In genomic region chr2:129354662-129355061, GRCh38 we compare ENCODE assay signal across 34 cellular contexts.
"Had no signal": no experiment of that assay in that cellular context is flagged by ENCODE, and none has a peak within 500 bp of the region (broad histone marks: within the 10 kb centered on the region; RNA-seq: fewer than 3 reads in every experiment).

No MANE protein-coding gene starts in this region.

- H3K27ac ChIP-seq: ascending aorta, VCaP had no signal

- ATAC-seq: activated CD8-positive, alpha-beta memory T cell treated with anti-CD3 and anti-CD28 coated beads, Interleukin-2, amount 10 ng/mL, durations not matched to agents 7 days and 5 days; activated CD8-positive, alpha-beta T cell treated with anti-CD3 and anti-CD28 coated beads, Interleukin-2, amount 10 ng/mL, durations not matched to agents 7 days and 5 days; activated naive CD8-positive, alpha-beta T cell treated with anti-CD3 and anti-CD28 coated beads, Interleukin-2, amount 50 U/mL, for 24 hours had no signal

- H3K4me3 Mint-ChIP-seq: activated B cell treated with CpG ODN at 0.5 μM for 24 hours; activated CD4-positive, alpha-beta memory T cell treated with anti-CD3 and anti-CD28 coated beads for 36 hours; activated CD4-positive, alpha-beta T cell treated with anti-CD3 and anti-CD28 coated beads, Interleukin-2, amount 10 ng/mL, durations not matched to agents 24 days and 14 days; activated CD8-positive, alpha-beta memory T cell treated with anti-CD3 and anti-CD28 coated beads, Interleukin-2, amount 10 ng/mL, durations not matched to agents 7 days and 5 days; activated CD8-positive, alpha-beta T cell treated with anti-CD3 and anti-CD28 coated beads, Interleukin-2, amount 10 ng/mL, durations not matched to agents 7 days and 5 days; activated naive CD4-positive, alpha-beta T cell treated with anti-CD3 and anti-CD28 coated beads, Interleukin-2, amount 10 ng/mL, durations not matched to agents 7 days and 5 days; activated naive CD4-positive, alpha-beta T cell treated with anti-CD3 and anti-CD28 coated beads, Interleukin-2, amount 50 U/mL, for 24 hours; activated naive CD8-positive, alpha-beta T cell; activated naive CD8-positive, alpha-beta T cell treated with anti-CD3 and anti-CD28 coated beads, Interleukin-2, amount 10 ng/mL, durations not matched to agents 7 days and 5 days; activated naive CD8-positive, alpha-beta T cell treated with anti-CD3 and anti-CD28 coated beads, Interleukin-2, amount 50 U/mL, for 24 hours; activated T-cell treated with anti-CD3 and anti-CD28 coated beads, Interleukin-2, amount 50 U/mL, for 24 hours; brain; T-helper 1 cell treated with Interleukin-12 subunit alpha and Interleukin-12 subunit beta and Interleukin-4 antibody, amounts not matched to agents 30 μg/mL and 1 μg/mL, for 36 hours; T-helper 2 cell treated with Interferon-gamma antibody and Interleukin-4, amounts not matched to agents 5 μg/mL and 100 μg/mL, for 36 hours had no signal

- H3K36me3 Mint-ChIP-seq: activated CD4-positive, alpha-beta memory T cell treated with anti-CD3 and anti-CD28 coated beads for 36 hours; activated CD8-positive, alpha-beta memory T cell treated with anti-CD3 and anti-CD28 coated beads, Interleukin-2, amount 10 ng/mL, durations not matched to agents 7 days and 5 days; activated naive CD4-positive, alpha-beta T cell treated with anti-CD3 and anti-CD28 coated beads, Interleukin-2, amount 10 ng/mL, durations not matched to agents 7 days and 5 days; activated naive CD4-positive, alpha-beta T cell treated with anti-CD3 and anti-CD28 coated beads, Interleukin-2, amount 50 U/mL, for 24 hours; activated naive CD8-positive, alpha-beta T cell; activated naive CD8-positive, alpha-beta T cell treated with anti-CD3 and anti-CD28 coated beads, Interleukin-2, amount 10 ng/mL, durations not matched to agents 7 days and 5 days; brain had no signal

- H3K36me3 ChIP-seq: ascending aorta had no signal

- FAIRE-seq: TTC549 had no signal

- H3K9me3 Mint-ChIP-seq: activated B cell treated with CpG ODN at 0.5 μM for 24 hours; activated CD4-positive, alpha-beta memory T cell treated with anti-CD3 and anti-CD28 coated beads for 36 hours; activated CD4-positive, alpha-beta T cell treated with anti-CD3 and anti-CD28 coated beads, Interleukin-2, amount 10 ng/mL, durations not matched to agents 24 days and 14 days; activated naive CD4-positive, alpha-beta T cell treated with anti-CD3 and anti-CD28 coated beads, Interleukin-2, amount 50 U/mL, for 24 hours; activated naive CD8-positive, alpha-beta T cell treated with anti-CD3 and anti-CD28 coated beads, Interleukin-2, amount 10 ng/mL, durations not matched to agents 7 days and 5 days; activated naive CD8-positive, alpha-beta T cell treated with anti-CD3 and anti-CD28 coated beads, Interleukin-2, amount 50 U/mL, for 24 hours; activated T-cell treated with anti-CD3 and anti-CD28 coated beads, Interleukin-2, amount 50 U/mL, for 24 hours; activated T-helper 2 cell treated with anti-CD3 and anti-CD28 coated beads, Interferon-gamma antibody, Interleukin-2, Interleukin-4, amounts not matched to agents 10 μg/mL and 5 μg/mL and 100 μg/mL, durations not matched to agents 14 hours and 24 hours and 36 hours; T-helper 1 cell treated with Interleukin-12 subunit alpha and Interleukin-12 subunit beta and Interleukin-4 antibody, amounts not matched to agents 30 μg/mL and 1 μg/mL, for 36 hours; T-helper 2 cell treated with Interferon-gamma antibody and Interleukin-4, amounts not matched to agents 5 μg/mL and 100 μg/mL, for 36 hours had no signal

- H3K27ac Mint-ChIP-seq: activated B cell treated with CpG ODN at 0.5 μM for 24 hours; activated CD4-positive, alpha-beta memory T cell treated with anti-CD3 and anti-CD28 coated beads for 36 hours; activated CD4-positive, alpha-beta T cell treated with anti-CD3 and anti-CD28 coated beads, Interleukin-2, amount 10 ng/mL, durations not matched to agents 24 days and 14 days; activated CD8-positive, alpha-beta memory T cell treated with anti-CD3 and anti-CD28 coated beads, Interleukin-2, amount 10 ng/mL, durations not matched to agents 7 days and 5 days; activated CD8-positive, alpha-beta T cell treated with anti-CD3 and anti-CD28 coated beads, Interleukin-2, amount 10 ng/mL, durations not matched to agents 7 days and 5 days; activated naive CD4-positive, alpha-beta T cell treated with anti-CD3 and anti-CD28 coated beads, Interleukin-2, amount 10 ng/mL, durations not matched to agents 7 days and 5 days; activated naive CD4-positive, alpha-beta T cell treated with anti-CD3 and anti-CD28 coated beads, Interleukin-2, amount 50 U/mL, for 24 hours; activated naive CD8-positive, alpha-beta T cell; activated naive CD8-positive, alpha-beta T cell treated with anti-CD3 and anti-CD28 coated beads, Interleukin-2, amount 10 ng/mL, durations not matched to agents 7 days and 5 days; activated naive CD8-positive, alpha-beta T cell treated with anti-CD3 and anti-CD28 coated beads, Interleukin-2, amount 50 U/mL, for 24 hours; activated T-cell treated with anti-CD3 and anti-CD28 coated beads, Interleukin-2, amount 50 U/mL, for 24 hours; activated T-helper 2 cell treated with anti-CD3 and anti-CD28 coated beads, Interferon-gamma antibody, Interleukin-2, Interleukin-4, amounts not matched to agents 10 μg/mL and 5 μg/mL and 100 μg/mL, durations not matched to agents 14 hours and 24 hours and 36 hours; T-helper 1 cell treated with Interleukin-12 subunit alpha and Interleukin-12 subunit beta and Interleukin-4 antibody, amounts not matched to agents 30 μg/mL and 1 μg/mL, for 36 hours; T-helper 2 cell treated with Interferon-gamma antibody and Interleukin-4, amounts not matched to agents 5 μg/mL and 100 μg/mL, for 36 hours had no signal

- H3K27me3 Mint-ChIP-seq: activated CD4-positive, alpha-beta memory T cell treated with anti-CD3 and anti-CD28 coated beads for 36 hours; activated CD4-positive, alpha-beta T cell treated with anti-CD3 and anti-CD28 coated beads, Interleukin-2, amount 10 ng/mL, durations not matched to agents 24 days and 14 days; activated CD8-positive, alpha-beta memory T cell treated with anti-CD3 and anti-CD28 coated beads, Interleukin-2, amount 10 ng/mL, durations not matched to agents 7 days and 5 days; activated naive CD4-positive, alpha-beta T cell treated with anti-CD3 and anti-CD28 coated beads, Interleukin-2, amount 10 ng/mL, durations not matched to agents 7 days and 5 days; activated naive CD8-positive, alpha-beta T cell; activated naive CD8-positive, alpha-beta T cell treated with anti-CD3 and anti-CD28 coated beads, Interleukin-2, amount 10 ng/mL, durations not matched to agents 7 days and 5 days; activated T-cell treated with anti-CD3 and anti-CD28 coated beads, Interleukin-2, amount 50 U/mL, for 24 hours; brain had no signal

- H3K4me1 Mint-ChIP-seq: activated B cell treated with CpG ODN at 0.5 μM for 24 hours; activated CD4-positive, alpha-beta T cell treated with anti-CD3 and anti-CD28 coated beads, Interleukin-2, amount 10 ng/mL, durations not matched to agents 24 days and 14 days; activated CD8-positive, alpha-beta memory T cell treated with anti-CD3 and anti-CD28 coated beads, Interleukin-2, amount 10 ng/mL, durations not matched to agents 7 days and 5 days; activated naive CD4-positive, alpha-beta T cell treated with anti-CD3 and anti-CD28 coated beads, Interleukin-2, amount 10 ng/mL, durations not matched to agents 7 days and 5 days; activated naive CD4-positive, alpha-beta T cell treated with anti-CD3 and anti-CD28 coated beads, Interleukin-2, amount 50 U/mL, for 24 hours; activated naive CD8-positive, alpha-beta T cell treated with anti-CD3 and anti-CD28 coated beads, Interleukin-2, amount 10 ng/mL, durations not matched to agents 7 days and 5 days; activated naive CD8-positive, alpha-beta T cell treated with anti-CD3 and anti-CD28 coated beads, Interleukin-2, amount 50 U/mL, for 24 hours; brain had no signal

- H3K4me3 ChIP-seq: ascending aorta had no signal

- H3K9me3 ChIP-seq: ascending aorta had no signal

- DNase-seq: activated B cell treated with CpG ODN at 0.5 μM for 24 hours; activated CD4-positive, alpha-beta memory T cell treated with anti-CD3 and anti-CD28 coated beads for 36 hours; activated CD4-positive, alpha-beta T cell treated with anti-CD3 and anti-CD28 coated beads for 4 hours; activated CD4-positive, alpha-beta T cell treated with anti-CD3 and anti-CD28 coated beads, Interleukin-2, amount 10 ng/mL, durations not matched to agents 24 days and 14 days; activated CD4-positive, alpha-beta T cell treated with anti-CD3 and anti-CD28 coated beads, Interleukin-2, amount 50 U/mL, for 1 hour; activated CD4-positive, alpha-beta T cell treated with anti-CD3 and anti-CD28 coated beads, Interleukin-2, amount 50 U/mL, for 4 hours; activated CD4-positive, CD25-positive, alpha-beta regulatory T cell treated with anti-CD3 and anti-CD28 coated beads, Interleukin-2, amount 50 U/mL, for 72 hours; activated CD8-positive, alpha-beta memory T cell treated with anti-CD3 and anti-CD28 coated beads for 24 hours; activated CD8-positive, alpha-beta memory T cell treated with anti-CD3 and anti-CD28 coated beads, Interleukin-2, amount 10 ng/mL, durations not matched to agents 7 days and 5 days; activated CD8-positive, alpha-beta memory T cell treated with anti-CD3 and anti-CD28 coated beads, Interleukin-2, amount 50 U/mL, for 48 hours; activated CD8-positive, alpha-beta T cell treated with anti-CD3 and anti-CD28 coated beads, Interleukin-2, amount 10 ng/mL, durations not matched to agents 7 days and 5 days; activated effector memory CD4-positive, alpha-beta T cell treated with Interleukin-2 at 50 U/mL for 16 hours; activated gamma-delta T cell; activated naive CD4-positive, alpha-beta T cell treated with anti-CD3 and anti-CD28 coated beads, Interleukin-2, amount 10 ng/mL, durations not matched to agents 7 days and 5 days; activated naive CD4-positive, alpha-beta T cell treated with Interleukin-2 at 50 U/mL for 16 hours; activated naive CD8-positive, alpha-beta T cell treated with anti-CD3 and anti-CD28 coated beads, Interleukin-2, amount 10 ng/mL, durations not matched to agents 7 days and 5 days; activated naive CD8-positive, alpha-beta T cell treated with anti-CD3 and anti-CD28 coated beads, Interleukin-2, amount 50 U/mL, for 24 hours; activated T-cell treated with anti-CD3 and anti-CD28 coated beads, Interleukin-2, amount 50 U/mL, for 24 hours; activated T-cell treated with anti-CD3 and anti-CD28 coated beads, Interleukin-2, amount 50 U/mL, for 48 hours; amygdala; anterior cingulate cortex; central memory CD4-positive, alpha-beta T cell; T-helper 1 cell; T-helper 2 cell; T-helper 9 cell had no signal

- H3K27me3 ChIP-seq: ascending aorta had no signal

- H3K4me1 ChIP-seq: ascending aorta had no signal
